Comparison of ENCODE assay signal across 25 cellular contexts in genomic region chr14:79144891-79145290, GRCh38.
"Had no signal": no experiment of that assay in that cellular context is flagged by ENCODE, and none has a peak within 500 bp of the region (broad histone marks: within the 10 kb centered on the region; RNA-seq: fewer than 3 reads in every experiment).

No MANE protein-coding gene starts in this region.

- H3K4me3 Mint-ChIP-seq: activated B cell treated with CpG ODN at 0.5 μM for 24 hours; activated CD4-positive, alpha-beta T cell treated with anti-CD3 and anti-CD28 coated beads, Interleukin-2, amount 10 ng/mL, durations not matched to agents 24 days and 14 days; activated naive CD8-positive, alpha-beta T cell treated with anti-CD3 and anti-CD28 coated beads, Interleukin-2, amount 50 U/mL, for 24 hours; activated T-cell treated with anti-CD3 and anti-CD28 coated beads, Interleukin-2, amount 50 U/mL, for 4 hours; T-helper 17 cell had no signal

- H3K36me3 ChIP-seq: brain microvascular endothelial cell, cardiac muscle cell, Peyer's patch had no signal

- H3K36me3 Mint-ChIP-seq: activated naive CD4-positive, alpha-beta T cell treated with anti-CD3 and anti-CD28 coated beads, Interleukin-2, amount 50 U/mL, for 72 hours had no signal

- H3K27me3 ChIP-seq: brain microvascular endothelial cell, cardiac muscle cell, Peyer's patch had no signal

- H3K27ac Mint-ChIP-seq: activated B cell treated with CpG ODN at 0.5 μM for 24 hours; activated CD4-positive, alpha-beta T cell treated with anti-CD3 and anti-CD28 coated beads, Interleukin-2, amount 10 ng/mL, durations not matched to agents 24 days and 14 days; activated naive CD4-positive, alpha-beta T cell treated with anti-CD3 and anti-CD28 coated beads, Interleukin-2, amount 50 U/mL, for 72 hours; activated naive CD8-positive, alpha-beta T cell treated with anti-CD3 and anti-CD28 coated beads, Interleukin-2, amount 50 U/mL, for 24 hours; T-helper 17 cell had no signal

- H3K9me3 Mint-ChIP-seq: activated B cell treated with CpG ODN at 0.5 μM for 24 hours; activated CD4-positive, alpha-beta T cell treated with anti-CD3 and anti-CD28 coated beads, Interleukin-2, amount 10 ng/mL, durations not matched to agents 24 days and 14 days; activated naive CD8-positive, alpha-beta T cell treated with anti-CD3 and anti-CD28 coated beads, Interleukin-2, amount 50 U/mL, for 24 hours had no signal

- H3K4me3 ChIP-seq: cardiac muscle cell, Peyer's patch had no signal

- H3K4me1 ChIP-seq: Peyer's patch had no signal

- H3K9me3 ChIP-seq: Peyer's patch had no signal

- H3K27ac ChIP-seq: brain microvascular endothelial cell, cardiac muscle cell, Peyer's patch had no signal

- DNase-seq: activated B cell treated with CpG ODN at 0.5 μM for 24 hours; activated CD4-positive, alpha-beta T cell treated with anti-CD3 and anti-CD28 coated beads for 1 hour; activated CD4-positive, alpha-beta T cell treated with anti-CD3 and anti-CD28 coated beads, Interleukin-2, amount 10 ng/mL, durations not matched to agents 24 days and 14 days; activated CD4-positive, alpha-beta T cell treated with anti-CD3 and anti-CD28 coated beads, Interleukin-2, amount 50 U/mL, for 48 hours; activated effector memory CD4-positive, alpha-beta T cell treated with anti-CD3 and anti-CD28 coated beads, Interleukin-2, amount 50 U/mL, for 16 hours; activated naive CD4-positive, alpha-beta T cell treated with Interleukin-2 at 50 U/mL for 16 hours; activated naive CD8-positive, alpha-beta T cell treated with anti-CD3 and anti-CD28 coated beads, Interleukin-2, amount 50 U/mL, for 24 hours; activated T-cell treated with anti-CD3 and anti-CD28 coated beads, Interleukin-2, amount 50 U/mL, for 4 hours; amniotic stem cell; brain microvascular endothelial cell; Kasumi-1; KBM-7; NCI-H1048; NCI-H146; NCI-H187 treated with DMSO at 0.1 percent for 48 hours; NCI-H2171; NCI-H345; NCI-H510A treated with DMSO at 0.1 percent for 48 hours; NCI-H69; Peyer's patch; SIG-M5; T-helper 17 cell; T-helper 9 cell had no signal

- H3K27me3 Mint-ChIP-seq: activated B cell treated with CpG ODN at 0.5 μM for 24 hours; activated CD4-positive, alpha-beta T cell treated with anti-CD3 and anti-CD28 coated beads, Interleukin-2, amount 10 ng/mL, durations not matched to agents 24 days and 14 days; activated naive CD8-positive, alpha-beta T cell treated with anti-CD3 and anti-CD28 coated beads, Interleukin-2, amount 50 U/mL, for 24 hours; T-helper 17 cell had no signal

- ATAC-seq: activated naive CD4-positive, alpha-beta T cell treated with anti-CD3 and anti-CD28 coated beads, Interleukin-2, amount 50 U/mL, for 72 hours; activated naive CD8-positive, alpha-beta T cell treated with anti-CD3 and anti-CD28 coated beads, Interleukin-2, amount 50 U/mL, for 24 hours; activated T-cell treated with anti-CD3 and anti-CD28 coated beads, Interleukin-2, amount 50 U/mL, for 4 hours; T-helper 17 cell had no signal

- H3K4me1 Mint-ChIP-seq: activated B cell treated with CpG ODN at 0.5 μM for 24 hours; activated CD4-positive, alpha-beta T cell treated with anti-CD3 and anti-CD28 coated beads, Interleukin-2, amount 10 ng/mL, durations not matched to agents 24 days and 14 days; activated naive CD8-positive, alpha-beta T cell treated with anti-CD3 and anti-CD28 coated beads, Interleukin-2, amount 50 U/mL, for 24 hours; T-helper 17 cell had no signal
